In the genomic region with DNA sequence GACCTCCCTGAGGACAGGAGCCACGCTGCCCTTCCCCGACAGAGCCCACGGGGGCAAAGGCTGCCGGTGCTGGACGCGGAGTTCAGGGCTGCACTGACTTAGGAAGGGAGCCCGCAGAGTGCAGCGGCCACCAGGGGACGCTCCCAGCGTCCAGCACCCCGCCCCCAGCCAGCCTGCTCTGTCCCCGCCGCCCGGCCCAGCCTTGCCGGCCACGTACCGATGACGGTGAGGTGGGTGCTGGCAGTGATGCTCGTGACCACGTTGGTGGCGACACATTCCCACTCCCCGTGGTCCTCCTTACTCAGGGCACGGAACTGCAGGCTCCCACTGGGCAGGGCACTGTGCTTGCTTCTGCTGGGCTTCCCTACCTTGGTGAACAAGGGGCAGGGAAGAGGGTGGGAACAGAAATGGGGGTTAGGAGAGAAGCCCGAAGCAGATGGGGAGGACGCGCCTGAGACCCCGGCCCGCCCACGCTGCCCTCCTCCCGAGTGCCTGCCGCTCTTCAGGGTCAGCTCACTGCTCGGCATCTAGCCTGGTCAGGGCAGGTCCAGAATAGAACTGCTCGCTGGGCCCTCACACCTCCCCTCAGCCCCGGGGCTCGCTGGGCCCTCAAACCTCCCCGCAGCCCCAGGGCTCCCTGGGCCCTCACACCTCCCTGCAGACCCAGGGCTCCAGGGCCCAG, we compare ENCODE assay signal across 11 cellular contexts. TPM values are rescaled to one million over a fixed set of nuclear protein-coding genes. Genes with fewer than 3 reads are reported as not detected.
DNase-seq lines count a peak whose midpoint lies in the region; ATAC-seq and TF ChIP-seq lines count a peak whose summit lies in the region.
"Had no signal": no experiment of that assay in that cellular context is flagged by ENCODE, and none has a peak within 500 bp of the region (broad histone marks: within the 10 kb centered on the region; RNA-seq: fewer than 3 reads in every experiment).

No MANE protein-coding gene starts in this region.

- H3K9me2 ChIP-seq in SK-N-SH = no peaks in the 10 kb centered on the region

- CTCF ChIA-PET in SK-N-SH (lab: Yijun Ruan, JAX) = interaction anchor here (0.8 to 1.3 kb wide), 3 partner anchors 25 to 119 kb away, joined by 3 to 6 read pairs (median 4); no protein-coding TSS in a partner anchor

- H3K27me3 ChIP-seq in RWPE2 (ENCODE audit: insufficient read depth, poor library complexity, severe bottlenecking) = no peaks in the 10 kb centered on the region
- H3K27me3 ChIP-seq in foreskin keratinocyte = no peaks in the 10 kb centered on the region
- no peaks in the 10 kb centered on the region for H3K27me3 ChIP-seq in smooth muscle cell (ENCODE audit: low read depth)
- H3K27me3 ChIP-seq in suprapubic skin = no peaks in the 10 kb centered on the region
- H3K27me3 ChIP-seq in SK-N-SH (ENCODE audit: insufficient read depth) = no peaks in the 10 kb centered on the region

- H3K4me2 ChIP-seq in smooth muscle cell (no peak overlapping the region), SK-N-SH (no peak overlapping the region)

- ATAC-seq in RWPE2 (ENCODE audit: low read depth) = no peak
- ATAC-seq in foreskin keratinocyte = no peak

- H3F3A ChIP-seq in smooth muscle cell (ENCODE audit: low read depth) (peaks cover 9% of the 10 kb centered on the region), SK-N-SH (replicated peaks; ENCODE audit: insufficient read depth) (no peaks in the 10 kb centered on the region)

- DNase-seq in NCI-H82 (lab: John Stamatoyannopoulos, UW) (peak; percentile 20), NCI-H82 treated with DMSO at 0.1 percent for 48 hours (lab: John Stamatoyannopoulos, UW; ENCODE audit: unreplicated experiment) (no peak), RWPE2 (ENCODE audit: low spot score) (peak; percentile 39), foreskin keratinocyte (no peak), smooth muscle cell (lab: John Stamatoyannopoulos, UW; ENCODE audit: unreplicated experiment) (no peak), suprapubic skin (ENCODE audit: low spot score in 2 of 2) (no peak), SK-N-SH (no peak), NCI-H128 (lab: John Stamatoyannopoulos, UW; ENCODE audit: unreplicated experiment) (no peak)
- DNase-seq: erythroblast, mesendoderm, NCI-H1417 had no signal

- H3K36me3 ChIP-seq in RWPE2 (ENCODE audit: low read depth) (no peaks in the 10 kb centered on the region), smooth muscle cell (ENCODE audit: low read depth) (no peaks in the 10 kb centered on the region), suprapubic skin (no peaks in the 10 kb centered on the region), SK-N-SH (replicated peaks in 1 of 2; ENCODE audit: control insufficient read depth in 1 of 2, insufficient read depth in 2 of 2, low read length in 1 of 2) (no peaks in the 10 kb centered on the region)

- H2AFZ ChIP-seq in smooth muscle cell (ENCODE audit: low read depth) = no peak overlapping the region
- H2AFZ ChIP-seq in SK-N-SH (ENCODE audit: low read depth) = no peak overlapping the region

- H3K4me3 ChIP-seq in RWPE2 (ENCODE audit: severe bottlenecking) = no peak overlapping the region
- no peak overlapping the region for H3K4me3 ChIP-seq in smooth muscle cell
- H3K4me3 ChIP-seq in suprapubic skin = no peak overlapping the region
- H3K4me3 ChIP-seq in SK-N-SH (ENCODE audit: low read depth in 2 of 2, low read length in 1 of 2) = no peak overlapping the region

- H3K4me1 ChIP-seq in RWPE2 (ENCODE audit: insufficient read depth, poor library complexity, severe bottlenecking) (peaks cover 10% of the 10 kb centered on the region), foreskin keratinocyte (peaks cover 10% of the 10 kb centered on the region), smooth muscle cell (ENCODE audit: low read depth) (peaks cover 8% of the 10 kb centered on the region), suprapubic skin (peaks cover 24% of the 10 kb centered on the region), SK-N-SH (ENCODE audit: control insufficient read depth in 1 of 2, insufficient read depth in 2 of 2, low read depth in 1 of 2, low read length in 1 of 2) (peaks cover 0 to 60% of the 10 kb centered on the region in 2 experiments; a peak in 1 of 4 replicates)

- no peak for TF ChIP-seq POLR2A in suprapubic skin (IDR thresholded peaks at IDR 0.05)

- H3K9ac ChIP-seq in smooth muscle cell (ENCODE audit: low read depth) (no peak overlapping the region), SK-N-SH (no peak overlapping the region)

- peak; percentile 36 for TF ChIP-seq CTCF in RWPE2 (IDR thresholded peaks at IDR 0.05; ENCODE audit: poor library complexity, severe bottlenecking)
- peak; percentile 33 for TF ChIP-seq CTCF in foreskin keratinocyte (conservative IDR thresholded peaks at IDR 0.05)
- TF ChIP-seq CTCF in smooth muscle cell (IDR thresholded peaks at IDR 0.05; ENCODE audit: borderline replicate concordance, insufficient read depth, poor library complexity, severe bottlenecking) = peak; percentile 40
- no peak for TF ChIP-seq CTCF in suprapubic skin (IDR thresholded peaks at IDR 0.05)
- TF ChIP-seq CTCF in SK-N-SH (IDR thresholded peaks at IDR 0.05) = no peak

- H3K9me3 ChIP-seq in RWPE2 (ENCODE audit: severe bottlenecking) (no peaks in the 10 kb centered on the region), smooth muscle cell (replicated peaks; ENCODE audit: low read depth) (no peaks in the 10 kb centered on the region), suprapubic skin (no peaks in the 10 kb centered on the region), SK-N-SH (no peaks in the 10 kb centered on the region)

- no peak overlapping the region for H3K27ac ChIP-seq in RWPE2 (ENCODE audit: poor library complexity, severe bottlenecking)
- H3K27ac ChIP-seq in foreskin keratinocyte = no peak overlapping the region
- H3K27ac ChIP-seq in smooth muscle cell (ENCODE audit: low read depth) = no peak overlapping the region
- H3K27ac ChIP-seq in suprapubic skin = no peak overlapping the region
- H3K27ac ChIP-seq in SK-N-SH (ENCODE audit: low read depth in 2 of 2, low read length in 1 of 2) = no peak overlapping the region; a peak in 1 of 4 replicates

- TF ChIP-seq RAD21 in SK-N-SH (IDR thresholded peaks at IDR 0.05; ENCODE audit: low read length) = no peak

- H4K20me1 ChIP-seq in smooth muscle cell (ENCODE audit: low read depth) (no peaks in the 10 kb centered on the region), SK-N-SH (ENCODE audit: insufficient read depth) (no peaks in the 10 kb centered on the region)

- 71% methylated on average over 32 of the region's 36 CpGs for WGBS in smooth muscle cell (ENCODE audit: low lambda C conversion rate)
- 97% methylated on average over 7 of the region's 36 CpGs for WGBS in suprapubic skin
- 80% methylated on average over 34 of the region's 36 CpGs for WGBS in SK-N-SH (ENCODE audit: low lambda C conversion rate)

- TF ChIP-seq EP300 in suprapubic skin (IDR thresholded peaks at IDR 0.05) = no peak
- TF ChIP-seq EP300 in SK-N-SH (IDR thresholded peaks at IDR 0.05; ENCODE audit: borderline replicate concordance in 1 of 2, low read depth in 1 of 2, low read length in 1 of 2) = no peak

- POLR2A ChIA-PET in SK-N-SH (lab: Yijun Ruan, JAX) = interaction anchor here (0.6 kb wide), 1 partner anchor 343 kb away, joined by 3 read pairs; no protein-coding TSS in a partner anchor

- H3K79me2 ChIP-seq in smooth muscle cell (ENCODE audit: low read depth) (no peaks in the 10 kb centered on the region), SK-N-SH (ENCODE audit: insufficient read depth) (no peaks in the 10 kb centered on the region)

TF ChIP-seq in SK-N-SH, 30 proteins besides CTCF, POLR2A, EP300 and RAD21 (continues in another document):
- TF ChIP-seq FOXJ3 (CRISPR knock-in tag; IDR thresholded peaks at IDR 0.05) (no peak), RCOR1 (IDR thresholded peaks at IDR 0.05; ENCODE audit: low read length) (no peak), ELF1 (IDR thresholded peaks at IDR 0.05) (no peak), GATA2 (CRISPR knock-in tag; IDR thresholded peaks at IDR 0.05) (no peak), FOXM1 (IDR thresholded peaks at IDR 0.05; ENCODE audit: low read depth) (no peak), JUND (IDR thresholded peaks at IDR 0.05) (no peak), MXI1 (IDR thresholded peaks at IDR 0.05; ENCODE audit: low read depth, low read length) (no peak), EZH2phosphoT487 (IDR thresholded peaks at IDR 0.05; ENCODE audit: borderline replicate concordance, low read depth) (no peak), CHD2 (IDR thresholded peaks at IDR 0.05; ENCODE audit: low read length, partially characterized antibody) (no peak), MEF2A (IDR thresholded peaks at IDR 0.05; ENCODE audit: borderline replicate concordance, low read depth) (no peak)
- TF ChIP-seq, protein P1, sequence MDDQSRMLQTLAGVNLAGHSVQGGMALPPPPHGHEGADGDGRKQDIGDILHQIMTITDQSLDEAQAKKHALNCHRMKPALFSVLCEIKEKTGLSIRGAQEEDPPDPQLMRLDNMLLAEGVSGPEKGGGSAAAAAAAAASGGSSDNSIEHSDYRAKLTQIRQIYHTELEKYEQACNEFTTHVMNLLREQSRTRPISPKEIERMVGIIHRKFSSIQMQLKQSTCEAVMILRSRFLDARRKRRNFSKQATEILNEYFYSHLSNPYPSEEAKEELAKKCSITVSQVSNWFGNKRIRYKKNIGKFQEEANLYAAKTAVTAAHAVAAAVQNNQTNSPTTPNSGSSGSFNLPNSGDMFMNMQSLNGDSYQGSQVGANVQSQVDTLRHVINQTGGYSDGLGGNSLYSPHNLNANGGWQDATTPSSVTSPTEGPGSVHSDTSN (IDR thresholded peaks at IDR 0.05) = no peak
- TF ChIP-seq, protein P2, sequence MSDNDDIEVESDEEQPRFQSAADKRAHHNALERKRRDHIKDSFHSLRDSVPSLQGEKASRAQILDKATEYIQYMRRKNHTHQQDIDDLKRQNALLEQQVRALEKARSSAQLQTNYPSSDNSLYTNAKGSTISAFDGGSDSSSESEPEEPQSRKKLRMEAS (IDR thresholded peaks at IDR 0.05; ENCODE audit: low read depth) = no peak
- TF ChIP-seq, protein P3, sequence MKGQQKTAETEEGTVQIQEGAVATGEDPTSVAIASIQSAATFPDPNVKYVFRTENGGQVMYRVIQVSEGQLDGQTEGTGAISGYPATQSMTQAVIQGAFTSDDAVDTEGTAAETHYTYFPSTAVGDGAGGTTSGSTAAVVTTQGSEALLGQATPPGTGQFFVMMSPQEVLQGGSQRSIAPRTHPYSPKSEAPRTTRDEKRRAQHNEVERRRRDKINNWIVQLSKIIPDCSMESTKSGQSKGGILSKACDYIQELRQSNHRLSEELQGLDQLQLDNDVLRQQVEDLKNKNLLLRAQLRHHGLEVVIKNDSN (IDR thresholded peaks at IDR 0.05; ENCODE audit: borderline replicate concordance, low read depth) = no peak

RNA-seq across cellular contexts. Expression of a gene that starts 25.9 kb away (rescaled TPM):
- total RNA-seq in foreskin keratinocyte = 0.35 and 1.6 TPM in 2 replicates
- polyA plus RNA-seq in foreskin keratinocyte = 0.29 and 0.73 TPM in 2 replicates
- 1.7 and 3.0 TPM in 2 replicates for total RNA-seq in smooth muscle cell
- polyA plus RNA-seq in smooth muscle cell = 0.82 and 1.8 TPM in 2 replicates
- total RNA-seq in suprapubic skin = 10 to 100 TPM in 1 of 4 donors, 1 to 10 TPM in 3; 6.6 to 15.0 (median 9.5) TPM
- polyA plus RNA-seq in SK-N-SH (2012; rRNA removed) = 0.41 and 0.96 TPM in 2 replicates
- polyA plus RNA-seq in SK-N-SH (2012; cell fraction: cytosol; rRNA removed) = 0.45 and 0.75 TPM in 2 replicates
- polyA plus RNA-seq in SK-N-SH (2012; cell fraction: nucleus; rRNA removed) = 2.4 and 4.2 TPM in 2 replicates

Comparison
In these comparisons a context has a peak if more than half of its experiments do, and no peak if none do; other contexts are left out.
1. DNase-seq: peak in NCI-H82 (single experiment) and RWPE2 (single experiment); none in NCI-H82 treated with DMSO at 0.1 percent for 48 hours (single experiment), foreskin keratinocyte (0 of 2), smooth muscle cell (single experiment), suprapubic skin (0 of 2), SK-N-SH (single experiment) and NCI-H128 (single experiment).
2. CTCF ChIP-seq: peak in RWPE2 (single experiment), foreskin keratinocyte (single experiment) and smooth muscle cell (single experiment); none in suprapubic skin (0 of 2) and SK-N-SH (single experiment).